ENCODE assay signal across 16 cellular contexts in the genomic region with DNA sequence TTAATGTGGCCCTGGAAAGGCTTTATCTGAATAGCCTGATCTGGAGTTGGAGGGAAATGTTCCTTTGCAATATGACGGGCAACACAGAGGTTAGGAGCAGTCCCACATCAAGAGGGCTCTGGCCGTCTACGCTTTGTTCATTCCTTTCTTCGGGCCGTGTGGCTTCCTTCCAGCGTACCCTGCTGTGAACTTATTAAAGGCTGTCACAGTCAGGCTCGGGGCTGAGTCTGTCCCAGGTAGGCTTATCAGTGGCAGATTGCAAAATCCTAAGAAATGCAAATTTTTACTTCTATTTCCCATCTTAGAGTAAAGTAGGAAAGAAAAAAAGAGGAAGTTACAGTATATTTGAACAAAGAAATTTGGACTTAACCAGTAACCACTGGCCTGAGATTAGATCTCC.
DNase-seq lines count a peak whose midpoint lies in the region; ATAC-seq, FAIRE-seq and TF ChIP-seq lines count a peak whose summit lies in the region.
"Had no signal": no experiment of that assay in that cellular context is flagged by ENCODE, and none has a peak within 500 bp of the region (broad histone marks: within the 10 kb centered on the region; RNA-seq: fewer than 3 reads in every experiment).

No MANE protein-coding gene starts in this region.

- FAIRE-seq in K562 (lab: Jason Lieb, UNC): peak; percentile 56
- FAIRE-seq: A549, GM12892 had no signal

- H3K9me1 ChIP-seq in K562 (ENCODE audit: control insufficient read depth, insufficient read depth, low read length): no peaks in the 10 kb centered on the region

- no peak overlapping the region for H3K9ac ChIP-seq in K562 (ENCODE audit: insufficient read depth in 1 of 2, low read depth in 2 of 2, low read length in 2 of 2)

- WGBS in K562 (ENCODE audit: insufficient coverage, low coverage, missing lambda C conversion rate): 16% methylated on average over 7 of the region's 7 CpGs

- no peaks in the 10 kb centered on the region for H4K20me1 ChIP-seq in K562 (replicated peaks; ENCODE audit: control insufficient read depth, insufficient read depth, low read length)

- H3K4me1 ChIP-seq in left ventricle myocardium inferior (no peaks in the 10 kb centered on the region), K562 (replicated peaks in 1 of 2; ENCODE audit: control insufficient read depth in 2 of 2, insufficient read depth in 2 of 2, low read length in 2 of 2) (peaks cover 4 to 28% of the 10 kb centered on the region in 2 experiments; a peak in 4 of 5 replicates)
- H3K4me1 ChIP-seq: A549, Peyer's patch had no signal

- no peak overlapping the region for H3K4me3 Mint-ChIP-seq in mesothelial cell of epicardium
- H3K4me3 Mint-ChIP-seq: H9, IgD-negative memory B cell had no signal

- H3K9me3 ChIP-seq in left ventricle myocardium inferior (replicated peaks) (no peaks in the 10 kb centered on the region), K562 (replicated peaks; ENCODE audit: control insufficient read depth, insufficient read depth, low read depth, low read length) (no peaks in the 10 kb centered on the region)
- H3K9me3 ChIP-seq: A549, Peyer's patch had no signal

- H3K27ac ChIP-seq in left ventricle myocardium inferior (replicated peaks) (no peak overlapping the region), K562 (ENCODE audit: extremely low read depth, low read depth, low read length) (no peak overlapping the region), RWPE1 (no peak overlapping the region)
- H3K27ac ChIP-seq: A549, C4-2B, Peyer's patch had no signal

- TF ChIP-seq POLR2A in K562 (conservative IDR thresholded peaks at IDR 0.05): no peak

- intact Hi-C loops in Right ventricle myocardium superior (cut with DNase I): no loop called here
- intact Hi-C loops in left ventricle myocardium inferior (cut with micrococcal nuclease): no loop called here
- intact Hi-C loops in K562 (cut with micrococcal nuclease): loop anchor here (2.0 to 10.0 kb wide), 2 partner anchors 20 to 156 kb away; no protein-coding TSS in a partner anchor

- H3K27ac Mint-ChIP-seq in mesothelial cell of epicardium: peak overlapping the region; percentile 83
- H3K27ac Mint-ChIP-seq: IgD-negative memory B cell had no signal

- H3K36me3 ChIP-seq in left ventricle myocardium inferior (no peaks in the 10 kb centered on the region), K562 (ENCODE audit: control insufficient read depth, insufficient read depth, low read length) (no peaks in the 10 kb centered on the region)
- H3K36me3 ChIP-seq: Peyer's patch had no signal

- TF ChIP-seq CTCF in left ventricle myocardium inferior (IDR thresholded peaks at IDR 0.05; ENCODE audit: borderline replicate concordance) (no peak), K562 (IDR thresholded peaks at IDR 0.05 in 2 of 3, conservative IDR thresholded peaks at IDR 0.05 in 1 of 3; ENCODE audit: insufficient read depth in 2 of 3, low read depth in 1 of 3, low read length in 3 of 3) (no peak), mesothelial cell of epicardium (IDR thresholded peaks at IDR 0.05; ENCODE audit: unreplicated experiment) (no peak), RWPE1 (conservative IDR thresholded peaks at IDR 0.05; ENCODE audit: low read depth) (no peak)

- peaks cover 83% of the 10 kb centered on the region for H3K27me3 Mint-ChIP-seq in mesothelial cell of epicardium (ENCODE audit: low read depth)
- H3K27me3 Mint-ChIP-seq: IgD-negative memory B cell had no signal

- ATAC-seq in Right ventricle myocardium superior (ENCODE audit: poor library complexity) (peak; percentile 75), K562 (peak; percentile 78)
- ATAC-seq: A549 had no signal

- in situ Hi-C loops in K562 (cut with MboI): loop anchor here (25.0 kb wide), 1 partner anchor 1533 kb away; a partner anchor contains a TSS

- no peaks in the 10 kb centered on the region for H3K36me3 Mint-ChIP-seq in mesothelial cell of epicardium
- H3K36me3 Mint-ChIP-seq: IgD-negative memory B cell had no signal

- peaks cover 44% of the 10 kb centered on the region for H3K4me1 Mint-ChIP-seq in mesothelial cell of epicardium
- H3K4me1 Mint-ChIP-seq: IgD-negative memory B cell had no signal

- H3K4me3 ChIP-seq in left ventricle myocardium inferior (no peak overlapping the region), K562 (no peak overlapping the region)
- H3K4me3 ChIP-seq: A549, Peyer's patch had no signal

- no peaks in the 10 kb centered on the region for H3K9me3 Mint-ChIP-seq in mesothelial cell of epicardium
- H3K9me3 Mint-ChIP-seq: H9 had no signal

- peak overlapping the region; percentile 82 for H2AFZ ChIP-seq in K562 (ENCODE audit: low read depth, low read length)

- H3K79me2 ChIP-seq in K562 (ENCODE audit: control insufficient read depth, insufficient read depth, low read length): no peaks in the 10 kb centered on the region

- no peak for TF ChIP-seq RAD21 in K562 (CRISPR knock-in tag; conservative IDR thresholded peaks at IDR 0.05 in 1 of 2, IDR thresholded peaks at IDR 0.05 in 1 of 2)

- POLR2A ChIA-PET in K562 (lab: Yijun Ruan, JAX) (no interaction called here), RWPE1 (lab: Yijun Ruan, JAX; ENCODE audit: low non-redundant PET) (no interaction called here)

- peaks cover 26% of the 10 kb centered on the region for H3K27me3 ChIP-seq in left ventricle myocardium inferior (ENCODE audit: low read depth)
- no peaks in the 10 kb centered on the region for H3K27me3 ChIP-seq in K562 (ENCODE audit: control insufficient read depth in 2 of 2, insufficient read depth in 2 of 2, low read length in 2 of 2)
- H3K27me3 ChIP-seq: Peyer's patch had no signal

- no TSS peak for BruUV-seq in K562 (replicated peaks; lab: Mats Ljungman, UMichigan)

- peak overlapping the region; percentile 38; the same call in 1 of the 2 replicates for H3K4me2 ChIP-seq in K562 (ENCODE audit: insufficient read depth, low read length)
- H3K4me2 ChIP-seq: A549 had no signal

- TF ChIP-seq EP300 in K562 (IDR thresholded peaks at IDR 0.05; ENCODE audit: low read length): no peak

- DNase-seq in Right ventricle myocardium superior (no peak), left ventricle myocardium inferior (no peak), K562 (ENCODE audit: extremely low read depth in 1 of 4, low spot score in 3 of 4) (peak in 2 of 4 experiments; percentile 31 to 56), mesothelial cell of epicardium (ENCODE audit: low spot score in 2 of 2, unreplicated experiment in 2 of 2) (no peak), activated T-cell treated with anti-CD3 and anti-CD28 coated beads for 4 hours (no peak), RWPE1 (ENCODE audit: low spot score) (no peak)
- DNase-seq in stimulated activated CD4-positive, alpha-beta T cell treated with anti-CD3 and anti-CD28 coated beads, Interleukin-1b, Interleukin-23, amount 100 ng/mL, for 48 hours: no peak
- DNase-seq: H9, NCI-H1048, NCI-H510A treated with DMSO at 0.1 percent for 48 hours, Peyer's patch, SHP77 treated with DMSO at 0.1 percent for 48 hours had no signal

- CTCF ChIA-PET in K562 (lab: Yijun Ruan, JAX; ENCODE audit: low intra/inter-chr PET ratio) (no interaction called here), RWPE1 (lab: Yijun Ruan, JAX) (no interaction called here)

TF ChIP-seq in K562, 482 proteins besides CTCF, POLR2A, EP300 and RAD21 (continues in another document):
- TF ChIP-seq ZNF764 (CRISPR knock-in tag; IDR thresholded peaks at IDR 0.05; ENCODE audit: low read depth): no peak
- TF ChIP-seq, protein P1, sequence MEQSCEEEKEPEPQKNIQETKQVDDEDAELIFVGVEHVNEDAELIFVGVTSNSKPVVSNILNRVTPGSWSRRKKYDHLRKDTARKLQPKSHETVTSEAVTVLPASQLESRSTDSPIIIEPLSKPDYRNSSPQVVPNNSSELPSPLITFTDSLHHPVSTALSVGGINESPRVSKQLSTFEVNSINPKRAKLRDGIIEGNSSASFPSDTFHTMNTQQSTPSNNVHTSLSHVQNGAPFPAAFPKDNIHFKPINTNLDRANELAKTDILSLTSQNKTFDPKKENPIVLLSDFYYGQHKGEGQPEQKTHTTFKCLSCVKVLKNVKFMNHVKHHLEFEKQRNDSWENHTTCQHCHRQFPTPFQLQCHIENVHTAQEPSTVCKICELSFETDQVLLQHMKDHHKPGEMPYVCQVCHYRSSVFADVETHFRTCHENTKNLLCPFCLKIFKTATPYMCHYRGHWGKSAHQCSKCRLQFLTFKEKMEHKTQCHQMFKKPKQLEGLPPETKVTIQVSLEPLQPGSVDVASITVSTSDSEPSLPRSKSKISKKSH (CRISPR knock-in tag; IDR thresholded peaks at IDR 0.05): no peak
- peak; percentile 29; the same call in 1 of the 2 replicates for TF ChIP-seq TEAD4 (IDR thresholded peaks at IDR 0.05; ENCODE audit: low read length)
- no peak for TF ChIP-seq TEAD4 (CRISPR knock-in tag; IDR thresholded peaks at IDR 0.05; ENCODE audit: borderline replicate concordance)
- TF ChIP-seq, protein P2, sequence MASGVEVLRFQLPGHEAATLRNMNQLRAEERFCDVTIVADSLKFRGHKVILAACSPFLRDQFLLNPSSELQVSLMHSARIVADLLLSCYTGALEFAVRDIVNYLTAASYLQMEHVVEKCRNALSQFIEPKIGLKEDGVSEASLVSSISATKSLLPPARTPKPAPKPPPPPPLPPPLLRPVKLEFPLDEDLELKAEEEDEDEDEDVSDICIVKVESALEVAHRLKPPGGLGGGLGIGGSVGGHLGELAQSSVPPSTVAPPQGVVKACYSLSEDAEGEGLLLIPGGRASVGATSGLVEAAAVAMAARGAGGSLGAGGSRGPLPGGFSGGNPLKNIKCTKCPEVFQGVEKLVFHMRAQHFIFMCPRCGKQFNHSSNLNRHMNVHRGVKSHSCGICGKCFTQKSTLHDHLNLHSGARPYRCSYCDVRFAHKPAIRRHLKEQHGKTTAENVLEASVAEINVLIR (CRISPR knock-in tag; IDR thresholded peaks at IDR 0.05): no peak
- TF ChIP-seq NCOA6 (IDR thresholded peaks at IDR 0.05): no peak
- no peak for TF ChIP-seq OTX1 (CRISPR knock-in tag; IDR thresholded peaks at IDR 0.05)
- no peak for TF ChIP-seq RBM25 (IDR thresholded peaks at IDR 0.05; ENCODE audit: low read depth, low read length, severe bottlenecking)
- no peak for TF ChIP-seq MEF2D (tag; conservative IDR thresholded peaks at IDR 0.05; ENCODE audit: low read depth)
- TF ChIP-seq GTF2E2 (tag; IDR thresholded peaks at IDR 0.05): no peak
- no peak for TF ChIP-seq ZSCAN29 (IDR thresholded peaks at IDR 0.05)
- peak; percentile 38; the same call in 1 of the 2 replicates for TF ChIP-seq ARID1B (IDR thresholded peaks at IDR 0.05)
- no peak for TF ChIP-seq XRCC3 (IDR thresholded peaks at IDR 0.05)
- no peak for TF ChIP-seq CBX3 (IDR thresholded peaks at IDR 0.05; ENCODE audit: borderline replicate concordance in 1 of 2, low read length in 2 of 2)
- no peak for TF ChIP-seq JUND (IDR thresholded peaks at IDR 0.05; ENCODE audit: borderline replicate concordance, low read depth, low read length)
- peak; percentile 21; the same call in 1 of the 3 replicates for TF ChIP-seq JUND (tag; IDR thresholded peaks at IDR 0.05; ENCODE audit: borderline replicate concordance, low read depth, low read length)
- TF ChIP-seq RBM34 (IDR thresholded peaks at IDR 0.05; ENCODE audit: borderline replicate concordance, insufficient read depth, low read length): no peak
- TF ChIP-seq CEBPB (tag; IDR thresholded peaks at IDR 0.05): peak; percentile 87
- peak; percentile 40; the same call in 1 of the 2 replicates for TF ChIP-seq SMARCE1 (IDR thresholded peaks at IDR 0.05)
